15 cellular contexts compared by ENCODE assay signal in the genomic region with DNA sequence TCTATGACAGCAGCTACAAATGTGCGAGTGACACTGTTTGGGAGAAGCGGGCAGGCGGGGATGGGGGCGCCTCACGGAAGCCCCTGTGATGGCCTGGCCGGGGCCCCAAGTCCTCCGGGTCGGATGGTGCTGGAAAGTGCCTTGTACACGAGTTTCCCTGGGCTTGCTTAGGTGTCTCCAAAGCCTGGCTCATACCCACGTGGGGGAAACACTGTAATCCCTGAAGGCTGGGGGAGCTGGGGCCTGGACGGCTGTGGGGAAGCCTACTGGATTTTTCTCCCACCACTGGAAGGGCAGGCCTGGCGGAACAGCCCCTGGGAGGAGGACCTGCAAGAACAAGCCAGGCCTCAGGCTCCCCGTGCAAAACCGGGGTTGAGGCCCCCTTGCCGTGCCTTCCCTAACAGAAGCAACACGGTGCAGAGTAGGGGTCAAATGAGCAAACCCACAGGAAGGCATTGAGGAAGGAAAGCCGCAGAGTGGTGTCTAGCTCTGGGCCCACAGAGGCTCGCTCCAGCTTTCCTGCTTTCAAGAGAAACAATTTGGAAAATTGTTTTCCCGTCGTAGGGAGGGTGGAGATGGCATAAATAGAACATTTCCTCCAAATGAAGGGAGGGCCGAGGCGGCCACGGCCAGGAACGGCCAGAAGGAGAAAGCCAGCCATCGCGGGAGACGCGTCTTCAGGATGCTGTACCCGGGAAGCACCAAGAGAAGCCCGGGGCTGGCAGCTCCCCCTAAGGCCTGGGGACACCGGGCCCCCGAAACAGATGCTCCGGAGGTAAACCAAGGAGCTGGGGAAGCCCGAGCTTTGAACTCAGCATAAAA.
A peak's percentile ranks its signal among the peaks of the same experiment; 100 is the strongest.
DNase-seq lines count a peak whose midpoint lies in the region; ATAC-seq and TF ChIP-seq lines count a peak whose summit lies in the region.
"Had no signal": no experiment of that assay in that cellular context is flagged by ENCODE, and none has a peak within 500 bp of the region (broad histone marks: within the 10 kb centered on the region; RNA-seq: fewer than 3 reads in every experiment).

No MANE protein-coding gene starts in this region.

- no peak for ATAC-seq in SK-N-SH treated with all-trans-retinoic acid at 6 μM for 48 hours
- ATAC-seq: GM23338, HepG2 had no signal

- CTCF ChIA-PET in SK-N-SH (lab: Yijun Ruan, JAX), result interaction anchor here (0.7 to 2.9 kb wide), 18 partner anchors 9 to 393 kb away, joined by 3 to 9 read pairs (median 4); no protein-coding TSS in a partner anchor
- CTCF ChIA-PET in HEK293T (lab: Yijun Ruan, JAX), result interaction anchor here (0.9 kb wide), 1 partner anchor 13 kb away, joined by 3 read pairs; no protein-coding TSS in a partner anchor

- H3K79me2 ChIP-seq in SK-N-SH (ENCODE audit: insufficient read depth), result no peaks in the 10 kb centered on the region
- H3K79me2 ChIP-seq in neural cell (replicated peaks; ENCODE audit: insufficient read depth, low read length), result no peaks in the 10 kb centered on the region

- POLR2A ChIA-PET in SK-N-SH (lab: Yijun Ruan, JAX), result no interaction called here
- POLR2A ChIA-PET in HEK293T (lab: Yijun Ruan, JAX), result no interaction called here

- H3K4me3 ChIP-seq in SK-N-SH (ENCODE audit: low read depth in 2 of 2, low read length in 1 of 2) (no peak overlapping the region), dorsolateral prefrontal cortex (peak overlapping the region in 2 of 59 donors; percentile 14 to 16), neural cell (ENCODE audit: low read length) (peak overlapping the region; percentile 28)
- H3K4me3 ChIP-seq: GM23338 had no signal

- H3K9me2 ChIP-seq in SK-N-SH, result no peaks in the 10 kb centered on the region
- H3K9me2 ChIP-seq in neural cell (ENCODE audit: insufficient read depth, low read length), result no peaks in the 10 kb centered on the region

- H3K4me2 ChIP-seq in SK-N-SH (no peak overlapping the region), neural cell (ENCODE audit: low read length) (no peak overlapping the region)
- H3K4me2 ChIP-seq: GM23338 had no signal

- H3F3A ChIP-seq in SK-N-SH (replicated peaks; ENCODE audit: insufficient read depth) (no peaks in the 10 kb centered on the region), neural cell (ENCODE audit: insufficient read depth, low read length, poor library complexity, severe bottlenecking) (no peaks in the 10 kb centered on the region)

- 55% methylated on average over 34 of the region's 34 CpGs for WGBS in SK-N-SH (ENCODE audit: low lambda C conversion rate)

- no peak for TF ChIP-seq RAD21 in SK-N-SH (IDR thresholded peaks at IDR 0.05; ENCODE audit: low read length)
- TF ChIP-seq RAD21 in neural cell (conservative IDR thresholded peaks at IDR 0.05), result no peak

- TF ChIP-seq CTCF in SK-N-SH (IDR thresholded peaks at IDR 0.05) (no peak), dorsolateral prefrontal cortex (IDR thresholded peaks at IDR 0.05 in 54 of 56, conservative IDR thresholded peaks at IDR 0.05 in 2 of 56; ENCODE audit: low read depth in 1 of 56, partially characterized antibody in 56 of 56) (no peak), neural cell (IDR thresholded peaks at IDR 0.05; ENCODE audit: poor library complexity, severe bottlenecking) (no peak)

- DNase-seq in SK-N-SH, result peak; percentile 71
- peak in 2 of 10 donors; percentile 45 to 67 for DNase-seq in dorsolateral prefrontal cortex
- DNase-seq in stimulated activated CD4-positive, alpha-beta T cell treated with anti-CD3 and anti-CD28 coated beads, Interleukin-4, amount 100 ng/mL, for 4 hours, result no peak
- DNase-seq in HEK293T (ENCODE audit: extremely low spot score), result no peak
- DNase-seq in substantia nigra (lab: John Stamatoyannopoulos, UW), result no peak
- DNase-seq: 8988T; AML-193; Calu3; CD4-positive, alpha-beta T cell; DMS 273 treated with DMSO at 0.1 percent for 48 hours; H7 had no signal

- H4K20me1 ChIP-seq in SK-N-SH (ENCODE audit: insufficient read depth) (no peaks in the 10 kb centered on the region), neural cell (ENCODE audit: insufficient read depth) (no peaks in the 10 kb centered on the region)

- H3K4me1 ChIP-seq in SK-N-SH (ENCODE audit: control insufficient read depth in 1 of 2, insufficient read depth in 2 of 2, low read depth in 1 of 2, low read length in 1 of 2), result peaks cover 0 to 49% of the 10 kb centered on the region in 2 experiments; a peak in 1 of 4 replicates

- H2AFZ ChIP-seq in SK-N-SH (ENCODE audit: low read depth), result no peak overlapping the region
- no peak overlapping the region for H2AFZ ChIP-seq in neural cell (ENCODE audit: low read depth, low read length)
- H2AFZ ChIP-seq: GM23338 had no signal

- H3K9ac ChIP-seq in SK-N-SH (no peak overlapping the region), neural cell (ENCODE audit: low read length) (no peak overlapping the region)

- TF ChIP-seq EP300 in SK-N-SH (IDR thresholded peaks at IDR 0.05; ENCODE audit: borderline replicate concordance in 1 of 2, low read depth in 1 of 2, low read length in 1 of 2) (no peak), neural cell (conservative IDR thresholded peaks at IDR 0.05; ENCODE audit: poor library complexity, severe bottlenecking) (no peak)

- intact Hi-C loops in dorsolateral prefrontal cortex (cut with DNase I), result no loop called here

- H3K9me3 ChIP-seq in SK-N-SH (no peaks in the 10 kb centered on the region), neural cell (ENCODE audit: low read length) (no peaks in the 10 kb centered on the region)

- H3K27ac ChIP-seq in SK-N-SH (ENCODE audit: low read depth in 2 of 2, low read length in 1 of 2), result peak overlapping the region in 1 of 2 experiments; percentile 23; a peak in 1 of 4 replicates
- H3K27ac ChIP-seq in dorsolateral prefrontal cortex, result peak overlapping the region in 53 of 59 donors; percentile 3 to 92 (median 67)
- H3K27ac ChIP-seq in neural cell (ENCODE audit: low read length), result no peak overlapping the region
- H3K27ac ChIP-seq in substantia nigra (ENCODE audit: low read depth, low read length, poor library complexity, severe bottlenecking), result no peak overlapping the region

- H3K36me3 ChIP-seq in SK-N-SH (replicated peaks in 1 of 2; ENCODE audit: control insufficient read depth in 1 of 2, insufficient read depth in 2 of 2, low read length in 1 of 2) (no peaks in the 10 kb centered on the region), neural cell (ENCODE audit: insufficient read depth, low read length) (no peaks in the 10 kb centered on the region)

- H3K27me3 ChIP-seq in SK-N-SH (ENCODE audit: insufficient read depth), result peaks cover 3% of the 10 kb centered on the region; the same call in 1 of the 2 replicates
- peaks cover 0 to 17% (median 0%) of the 10 kb centered on the region in 45 donors for H3K27me3 ChIP-seq in dorsolateral prefrontal cortex
- H3K27me3 ChIP-seq in neural cell (ENCODE audit: insufficient read depth, low read depth, low read length), result no peaks in the 10 kb centered on the region

TF ChIP-seq in SK-N-SH, 30 proteins besides CTCF, POLR2A, EP300 and RAD21:
- TF ChIP-seq MXI1 (IDR thresholded peaks at IDR 0.05; ENCODE audit: low read depth, low read length), result peak; percentile 45; the same call in 1 of the 2 replicates
- TF ChIP-seq SMC3 (IDR thresholded peaks at IDR 0.05; ENCODE audit: low read depth, low read length), result no peak
TF ChIP-seq in SK-N-SH: peak in this region for 1.

TF ChIP-seq in SK-N-SH treated with all-trans-retinoic acid at 6 μM for 48 hours, 23 proteins besides CTCF, POLR2A, EP300 and RAD21:
- TF ChIP-seq CSDC2 (CRISPR knock-in tag; IDR thresholded peaks at IDR 0.05), result no peak
- TF ChIP-seq GLIS3 (CRISPR knock-in tag; IDR thresholded peaks at IDR 0.05), result no peak
- TF ChIP-seq SNAI2 (CRISPR knock-in tag; IDR thresholded peaks at IDR 0.05), result no peak
- no peak for TF ChIP-seq ZFP30 (CRISPR knock-in tag; IDR thresholded peaks at IDR 0.05)
- no peak for TF ChIP-seq TOX (CRISPR knock-in tag; IDR thresholded peaks at IDR 0.05; ENCODE audit: borderline replicate concordance)

TF ChIP-seq in neural cell, 6 proteins besides CTCF, POLR2A, EP300 and RAD21 (continues in another document):
- TF ChIP-seq MXI1 (conservative IDR thresholded peaks at IDR 0.05; ENCODE audit: poor library complexity, severe bottlenecking) (no peak), SMC3 (conservative IDR thresholded peaks at IDR 0.05; ENCODE audit: poor library complexity) (peak; percentile 12)

TF ChIP-seq in HEK293T, 16 proteins besides CTCF, POLR2A, EP300 and RAD21:
- TF ChIP-seq FOXM1 (IDR thresholded peaks at IDR 0.05; ENCODE audit: borderline replicate concordance) (no peak), NFRKB (IDR thresholded peaks at IDR 0.05) (no peak), FOXA1 (IDR thresholded peaks at IDR 0.05) (no peak), HDGF (IDR thresholded peaks at IDR 0.05; ENCODE audit: borderline replicate concordance) (no peak), ARNT (IDR thresholded peaks at IDR 0.05) (no peak), SP1 (IDR thresholded peaks at IDR 0.05) (no peak), SUZ12 (IDR thresholded peaks at IDR 0.05) (no peak), ELF4 (IDR thresholded peaks at IDR 0.05) (no peak), L3MBTL2 (conservative IDR thresholded peaks at IDR 0.05) (no peak), BHLHE40 (IDR thresholded peaks at IDR 0.05; ENCODE audit: borderline replicate concordance) (no peak), LEF1 (IDR thresholded peaks at IDR 0.05; ENCODE audit: borderline replicate concordance) (no peak), ZNF384 (IDR thresholded peaks at IDR 0.05) (no peak), TARDBP (IDR thresholded peaks at IDR 0.05) (no peak), CTBP1 (IDR thresholded peaks at IDR 0.05; ENCODE audit: borderline replicate concordance) (no peak)
- TF ChIP-seq, protein P1, sequence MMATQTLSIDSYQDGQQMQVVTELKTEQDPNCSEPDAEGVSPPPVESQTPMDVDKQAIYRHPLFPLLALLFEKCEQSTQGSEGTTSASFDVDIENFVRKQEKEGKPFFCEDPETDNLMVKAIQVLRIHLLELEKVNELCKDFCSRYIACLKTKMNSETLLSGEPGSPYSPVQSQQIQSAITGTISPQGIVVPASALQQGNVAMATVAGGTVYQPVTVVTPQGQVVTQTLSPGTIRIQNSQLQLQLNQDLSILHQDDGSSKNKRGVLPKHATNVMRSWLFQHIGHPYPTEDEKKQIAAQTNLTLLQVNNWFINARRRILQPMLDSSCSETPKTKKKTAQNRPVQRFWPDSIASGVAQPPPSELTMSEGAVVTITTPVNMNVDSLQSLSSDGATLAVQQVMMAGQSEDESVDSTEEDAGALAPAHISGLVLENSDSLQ (IDR thresholded peaks at IDR 0.05), result no peak

Comparison
In these comparisons a context has a peak if more than half of its experiments do, and no peak if none do; other contexts are left out.
1. H3K27ac ChIP-seq: peak in dorsolateral prefrontal cortex (53 of 59); none in neural cell (single experiment) and substantia nigra (single experiment).